In genomic region chr5:32233696-32234447, GRCh38 we compare ENCODE assay signal across 1 cellular context.
A peak's percentile ranks its signal among the peaks of the same experiment; 100 is the strongest.
TF ChIP-seq lines count a peak whose summit lies in the region.

No MANE protein-coding gene starts in this region.

TF ChIP-seq in HepG2, 621 proteins besides CTCF, POLR2A, EP300 and RAD21 (continued from another document and continues in another):
- TF ChIP-seq, protein P1, sequence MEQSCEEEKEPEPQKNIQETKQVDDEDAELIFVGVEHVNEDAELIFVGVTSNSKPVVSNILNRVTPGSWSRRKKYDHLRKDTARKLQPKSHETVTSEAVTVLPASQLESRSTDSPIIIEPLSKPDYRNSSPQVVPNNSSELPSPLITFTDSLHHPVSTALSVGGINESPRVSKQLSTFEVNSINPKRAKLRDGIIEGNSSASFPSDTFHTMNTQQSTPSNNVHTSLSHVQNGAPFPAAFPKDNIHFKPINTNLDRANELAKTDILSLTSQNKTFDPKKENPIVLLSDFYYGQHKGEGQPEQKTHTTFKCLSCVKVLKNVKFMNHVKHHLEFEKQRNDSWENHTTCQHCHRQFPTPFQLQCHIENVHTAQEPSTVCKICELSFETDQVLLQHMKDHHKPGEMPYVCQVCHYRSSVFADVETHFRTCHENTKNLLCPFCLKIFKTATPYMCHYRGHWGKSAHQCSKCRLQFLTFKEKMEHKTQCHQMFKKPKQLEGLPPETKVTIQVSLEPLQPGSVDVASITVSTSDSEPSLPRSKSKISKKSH (CRISPR knock-in tag; IDR thresholded peaks at IDR 0.05; ENCODE audit: borderline replicate concordance): no peak
- TF ChIP-seq ZNF142 (CRISPR knock-in tag; IDR thresholded peaks at IDR 0.05): no peak
- no peak for TF ChIP-seq ZNF17 (CRISPR knock-in tag; IDR thresholded peaks at IDR 0.05)
- no peak; the same call in 1 of the 2 replicates for TF ChIP-seq ZZZ3 (CRISPR knock-in tag; IDR thresholded peaks at IDR 0.05; ENCODE audit: borderline replicate concordance)
- TF ChIP-seq MAFF (IDR thresholded peaks at IDR 0.05; ENCODE audit: low read depth, low read length): peak; percentile 37; the same call in 1 of the 2 replicates
- peak; percentile 94 for TF ChIP-seq FOXP4 (CRISPR knock-in tag; IDR thresholded peaks at IDR 0.05)
- TF ChIP-seq ZNF160 (CRISPR knock-in tag; IDR thresholded peaks at IDR 0.05): no peak
- no peak; the same call in 1 of the 2 replicates for TF ChIP-seq TRAFD1 (CRISPR knock-in tag; IDR thresholded peaks at IDR 0.05; ENCODE audit: borderline replicate concordance)
- TF ChIP-seq SNAI1 (CRISPR knock-in tag; IDR thresholded peaks at IDR 0.05; ENCODE audit: borderline replicate concordance): no peak
- no peak for TF ChIP-seq ZNF839 (CRISPR knock-in tag; IDR thresholded peaks at IDR 0.05; ENCODE audit: borderline replicate concordance)
- TF ChIP-seq ZNF263 (CRISPR knock-in tag; IDR thresholded peaks at IDR 0.05): no peak; the same call in 1 of the 2 replicates
- no peak for TF ChIP-seq BCLAF1 (IDR thresholded peaks at IDR 0.05)
- TF ChIP-seq, protein P2, sequence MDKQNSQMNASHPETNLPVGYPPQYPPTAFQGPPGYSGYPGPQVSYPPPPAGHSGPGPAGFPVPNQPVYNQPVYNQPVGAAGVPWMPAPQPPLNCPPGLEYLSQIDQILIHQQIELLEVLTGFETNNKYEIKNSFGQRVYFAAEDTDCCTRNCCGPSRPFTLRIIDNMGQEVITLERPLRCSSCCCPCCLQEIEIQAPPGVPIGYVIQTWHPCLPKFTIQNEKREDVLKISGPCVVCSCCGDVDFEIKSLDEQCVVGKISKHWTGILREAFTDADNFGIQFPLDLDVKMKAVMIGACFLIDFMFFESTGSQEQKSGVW (CRISPR knock-in tag; IDR thresholded peaks at IDR 0.05; ENCODE audit: borderline replicate concordance): no peak
- TF ChIP-seq ZNF552 (CRISPR knock-in tag; IDR thresholded peaks at IDR 0.05; ENCODE audit: borderline replicate concordance): peak; percentile 81; the same call in 1 of the 2 replicates
- TF ChIP-seq SRY (CRISPR knock-in tag; IDR thresholded peaks at IDR 0.05): 0 out of 2 replicates have a peak, but pooled peaks have one; percentile 63
- TF ChIP-seq MBNL3 (CRISPR knock-in tag; conservative IDR thresholded peaks at IDR 0.05): no peak
- TF ChIP-seq DNMT1 (CRISPR knock-in tag; IDR thresholded peaks at IDR 0.05): no peak
- TF ChIP-seq, protein P3, sequence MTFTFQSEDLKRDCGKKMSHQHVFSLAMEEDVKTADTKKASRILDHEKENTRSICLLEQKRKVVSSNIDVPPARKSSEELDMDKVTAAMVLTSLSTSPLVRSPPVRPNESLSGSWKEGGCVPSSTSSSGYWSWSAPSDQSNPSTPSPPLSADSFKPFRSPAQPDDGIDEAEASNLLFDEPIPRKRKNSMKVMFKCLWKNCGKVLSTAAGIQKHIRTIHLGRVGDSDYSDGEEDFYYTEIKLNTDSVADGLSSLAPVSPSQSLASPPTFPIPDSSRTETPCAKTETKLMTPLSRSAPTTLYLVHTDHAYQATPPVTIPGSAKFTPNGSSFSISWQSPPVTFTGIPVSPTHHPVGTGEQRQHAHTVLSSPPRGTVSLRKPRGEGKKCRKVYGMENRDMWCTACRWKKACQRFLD (CRISPR knock-in tag; IDR thresholded peaks at IDR 0.05; ENCODE audit: borderline replicate concordance): no peak
- no peak for TF ChIP-seq SAFB2 (CRISPR knock-in tag; IDR thresholded peaks at IDR 0.05; ENCODE audit: borderline replicate concordance, low read depth)
- no peak for TF ChIP-seq ZNF251 (CRISPR knock-in tag; IDR thresholded peaks at IDR 0.05)
- TF ChIP-seq ARNT (IDR thresholded peaks at IDR 0.05): no peak
- no peak for TF ChIP-seq MIER3 (CRISPR knock-in tag; IDR thresholded peaks at IDR 0.05; ENCODE audit: borderline replicate concordance)
- TF ChIP-seq NR2F6 (IDR thresholded peaks at IDR 0.05): peak; percentile 86
- peak; percentile 84 for TF ChIP-seq NR2F6 (CRISPR knock-in tag; IDR thresholded peaks at IDR 0.05)
- TF ChIP-seq ZNF44 (CRISPR knock-in tag; IDR thresholded peaks at IDR 0.05): no peak
- TF ChIP-seq ZNF276 (CRISPR knock-in tag; IDR thresholded peaks at IDR 0.05; ENCODE audit: low read depth): no peak
- peak; percentile 88 for TF ChIP-seq RXRB (CRISPR knock-in tag; IDR thresholded peaks at IDR 0.05; ENCODE audit: borderline replicate concordance)
- peak; percentile 84; the same call in 1 of the 2 replicates for TF ChIP-seq ZMYM3 (CRISPR knock-in tag; IDR thresholded peaks at IDR 0.05)
- peak; percentile 8; the same call in 1 of the 2 replicates for TF ChIP-seq ZNF713 (CRISPR knock-in tag; IDR thresholded peaks at IDR 0.05)
- TF ChIP-seq LBX2 (CRISPR knock-in tag; IDR thresholded peaks at IDR 0.05; ENCODE audit: borderline replicate concordance): no peak
- TF ChIP-seq ZNF558 (CRISPR knock-in tag; IDR thresholded peaks at IDR 0.05; ENCODE audit: borderline replicate concordance): peak; percentile 71; the same call in 1 of the 2 replicates
- peak; percentile 88 for TF ChIP-seq HNF4A (CRISPR knock-in tag; IDR thresholded peaks at IDR 0.05)
- no peak for TF ChIP-seq MLLT10 (CRISPR knock-in tag; IDR thresholded peaks at IDR 0.05)
- TF ChIP-seq FLYWCH1 (CRISPR knock-in tag; IDR thresholded peaks at IDR 0.05): no peak
- TF ChIP-seq KLF11 (CRISPR knock-in tag; IDR thresholded peaks at IDR 0.05): peak; percentile 17; the same call in 1 of the 2 replicates
- TF ChIP-seq ZBTB7B (CRISPR knock-in tag; IDR thresholded peaks at IDR 0.05): peak; percentile 92; the same call in 1 of the 2 replicates
- 0 out of 2 replicates have a peak, but pooled peaks have one; percentile 46 for TF ChIP-seq ZNF343 (CRISPR knock-in tag; IDR thresholded peaks at IDR 0.05)
- no peak for TF ChIP-seq ZNF496 (CRISPR knock-in tag; IDR thresholded peaks at IDR 0.05; ENCODE audit: insufficient replicate concordance)
- no peak for TF ChIP-seq PAX8 (CRISPR knock-in tag; IDR thresholded peaks at IDR 0.05; ENCODE audit: borderline replicate concordance)
- TF ChIP-seq ZNF747 (CRISPR knock-in tag; IDR thresholded peaks at IDR 0.05; ENCODE audit: borderline replicate concordance): no peak
- no peak for TF ChIP-seq ZNF138 (CRISPR knock-in tag; IDR thresholded peaks at IDR 0.05; ENCODE audit: low read depth)
- TF ChIP-seq, protein P4, sequence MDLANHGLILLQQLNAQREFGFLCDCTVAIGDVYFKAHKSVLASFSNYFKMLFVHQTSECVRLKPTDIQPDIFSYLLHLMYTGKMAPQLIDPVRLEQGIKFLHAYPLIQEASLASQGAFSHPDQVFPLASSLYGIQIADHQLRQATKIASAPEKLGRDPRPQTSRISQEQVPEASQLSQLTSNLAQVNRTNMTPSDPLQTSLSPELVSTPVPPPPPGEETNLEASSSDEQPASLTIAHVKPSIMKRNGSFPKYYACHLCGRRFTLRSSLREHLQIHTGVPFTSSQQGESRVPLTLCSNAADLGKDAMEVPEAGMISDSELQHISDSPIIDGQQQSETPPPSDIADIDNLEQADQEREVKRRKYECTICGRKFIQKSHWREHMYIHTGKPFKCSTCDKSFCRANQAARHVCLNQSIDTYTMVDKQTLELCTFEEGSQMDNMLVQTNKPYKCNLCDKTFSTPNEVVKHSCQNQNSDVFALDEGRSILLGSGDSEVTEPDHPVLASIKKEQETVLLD (CRISPR knock-in tag; IDR thresholded peaks at IDR 0.05; ENCODE audit: low read depth): no peak
- TF ChIP-seq FOXO1 (CRISPR knock-in tag; IDR thresholded peaks at IDR 0.05): peak; percentile 97
- TF ChIP-seq HDAC2 (CRISPR knock-in tag; IDR thresholded peaks at IDR 0.05): peak; percentile 76
- peak; percentile 75 for TF ChIP-seq KMT2B (CRISPR knock-in tag; IDR thresholded peaks at IDR 0.05)
